In genomic region chr22:41688365-41689211, GRCh38 we compare ENCODE assay signal across 1 cellular context.
A peak's percentile ranks its signal among the peaks of the same experiment; 100 is the strongest.
TF ChIP-seq lines count a peak whose summit lies in the region.

Gene SNU13, minus strand, starts transcription at chr22:41688867. Its CDS starts 71 bp downstream, at chr22:41688796.

TF ChIP-seq in HepG2, 621 proteins besides CTCF, POLR2A, EP300 and RAD21 (continued from another document and continues in another):
- peak in 1 of 2 experiments; percentile 29; a peak in 1 of 4 replicates for TF ChIP-seq ATF4 (CRISPR knock-in tag; IDR thresholded peaks at IDR 0.05)
- TF ChIP-seq FOXK1 (CRISPR knock-in tag; IDR thresholded peaks at IDR 0.05; ENCODE audit: borderline replicate concordance, low read depth): peak; percentile 44
- peak; percentile 56; the same call in 1 of the 2 replicates for TF ChIP-seq E2F2 (CRISPR knock-in tag; IDR thresholded peaks at IDR 0.05; ENCODE audit: borderline replicate concordance)
- 0 out of 2 replicates have a peak, but pooled peaks have one; percentile 35 for TF ChIP-seq ZNF296 (CRISPR knock-in tag; conservative IDR thresholded peaks at IDR 0.05)
- peak; percentile 91; the same call in 1 of the 2 replicates for TF ChIP-seq YEATS2 (CRISPR knock-in tag; IDR thresholded peaks at IDR 0.05; ENCODE audit: borderline replicate concordance)
- TF ChIP-seq MXD1 (CRISPR knock-in tag; IDR thresholded peaks at IDR 0.05): peak; percentile 91; the same call in 1 of the 2 replicates
- no peak for TF ChIP-seq ZNF124 (CRISPR knock-in tag; IDR thresholded peaks at IDR 0.05)
- TF ChIP-seq ZEB1 (IDR thresholded peaks at IDR 0.05; ENCODE audit: insufficient replicate concordance, low read depth): no peak
- TF ChIP-seq ZBTB14 (CRISPR knock-in tag; IDR thresholded peaks at IDR 0.05): no peak
- TF ChIP-seq ZBTB25 (CRISPR knock-in tag; IDR thresholded peaks at IDR 0.05): peak; percentile 76; the same call in 1 of the 2 replicates
- 0 out of 2 replicates have a peak, but pooled peaks have one; percentile 4 for TF ChIP-seq ZNF572 (CRISPR knock-in tag; IDR thresholded peaks at IDR 0.05)
- TF ChIP-seq ISL2 (CRISPR knock-in tag; IDR thresholded peaks at IDR 0.05): peak; percentile 68
- peak; percentile 58; the same call in 1 of the 2 replicates for TF ChIP-seq SP4 (CRISPR knock-in tag; IDR thresholded peaks at IDR 0.05)
- no peak for TF ChIP-seq ZBTB49 (CRISPR knock-in tag; IDR thresholded peaks at IDR 0.05; ENCODE audit: borderline replicate concordance)
- TF ChIP-seq EZH2 (conservative IDR thresholded peaks at IDR 0.05; ENCODE audit: low read depth, low read length): no peak
- TF ChIP-seq SAP130 (CRISPR knock-in tag; IDR thresholded peaks at IDR 0.05; ENCODE audit: low read depth): peak; percentile 97
- 0 out of 2 replicates have a peak, but pooled peaks have one; percentile 29 for TF ChIP-seq BRF2 (CRISPR knock-in tag; IDR thresholded peaks at IDR 0.05)
- TF ChIP-seq ZNF292 (CRISPR knock-in tag; IDR thresholded peaks at IDR 0.05; ENCODE audit: borderline replicate concordance, low read depth): peak; percentile 56; the same call in 1 of the 2 replicates
- peak; percentile 100 for TF ChIP-seq ZNF546 (CRISPR knock-in tag; conservative IDR thresholded peaks at IDR 0.05)
- peak; percentile 85; the same call in 1 of the 2 replicates for TF ChIP-seq ZNF816 (CRISPR knock-in tag; IDR thresholded peaks at IDR 0.05; ENCODE audit: borderline replicate concordance)
- TF ChIP-seq SRSF1 (optimal IDR thresholded peaks at IDR 0.05; ENCODE audit: low read depth, low read length): no peak
- peak; percentile 69; the same call in 1 of the 2 replicates for TF ChIP-seq MXD3 (CRISPR knock-in tag; IDR thresholded peaks at IDR 0.05)
- peak; percentile 97 for TF ChIP-seq NR2C2 (CRISPR knock-in tag; IDR thresholded peaks at IDR 0.05; ENCODE audit: borderline replicate concordance)
- no peak for TF ChIP-seq MBD4 (IDR thresholded peaks at IDR 0.05; ENCODE audit: borderline replicate concordance, low read length)
- no peak for TF ChIP-seq PRDM10 (CRISPR knock-in tag; IDR thresholded peaks at IDR 0.05; ENCODE audit: low read depth)
- no peak for TF ChIP-seq ADNP (CRISPR knock-in tag; IDR thresholded peaks at IDR 0.05)
- peak; percentile 19; the same call in 1 of the 2 replicates for TF ChIP-seq PAXIP1 (CRISPR knock-in tag; conservative IDR thresholded peaks at IDR 0.05)
- peak; percentile 92 for TF ChIP-seq MYC (CRISPR knock-in tag; IDR thresholded peaks at IDR 0.05; ENCODE audit: borderline replicate concordance)
- TF ChIP-seq ETV5 (CRISPR knock-in tag; IDR thresholded peaks at IDR 0.05; ENCODE audit: borderline replicate concordance): peak; percentile 93
- TF ChIP-seq PRDM4 (CRISPR knock-in tag; IDR thresholded peaks at IDR 0.05; ENCODE audit: borderline replicate concordance): no peak
- TF ChIP-seq ZBTB33 (CRISPR knock-in tag; IDR thresholded peaks at IDR 0.05): no peak
- TF ChIP-seq SP5 (CRISPR knock-in tag; IDR thresholded peaks at IDR 0.05; ENCODE audit: borderline replicate concordance, low read depth): peak; percentile 50; the same call in 1 of the 2 replicates
- TF ChIP-seq TOPORS (CRISPR knock-in tag; IDR thresholded peaks at IDR 0.05): peak; percentile 49; the same call in 1 of the 2 replicates
- peak; percentile 92 for TF ChIP-seq GATAD1 (CRISPR knock-in tag; IDR thresholded peaks at IDR 0.05)
